6 cellular contexts compared by ENCODE assay signal in the genomic region with DNA sequence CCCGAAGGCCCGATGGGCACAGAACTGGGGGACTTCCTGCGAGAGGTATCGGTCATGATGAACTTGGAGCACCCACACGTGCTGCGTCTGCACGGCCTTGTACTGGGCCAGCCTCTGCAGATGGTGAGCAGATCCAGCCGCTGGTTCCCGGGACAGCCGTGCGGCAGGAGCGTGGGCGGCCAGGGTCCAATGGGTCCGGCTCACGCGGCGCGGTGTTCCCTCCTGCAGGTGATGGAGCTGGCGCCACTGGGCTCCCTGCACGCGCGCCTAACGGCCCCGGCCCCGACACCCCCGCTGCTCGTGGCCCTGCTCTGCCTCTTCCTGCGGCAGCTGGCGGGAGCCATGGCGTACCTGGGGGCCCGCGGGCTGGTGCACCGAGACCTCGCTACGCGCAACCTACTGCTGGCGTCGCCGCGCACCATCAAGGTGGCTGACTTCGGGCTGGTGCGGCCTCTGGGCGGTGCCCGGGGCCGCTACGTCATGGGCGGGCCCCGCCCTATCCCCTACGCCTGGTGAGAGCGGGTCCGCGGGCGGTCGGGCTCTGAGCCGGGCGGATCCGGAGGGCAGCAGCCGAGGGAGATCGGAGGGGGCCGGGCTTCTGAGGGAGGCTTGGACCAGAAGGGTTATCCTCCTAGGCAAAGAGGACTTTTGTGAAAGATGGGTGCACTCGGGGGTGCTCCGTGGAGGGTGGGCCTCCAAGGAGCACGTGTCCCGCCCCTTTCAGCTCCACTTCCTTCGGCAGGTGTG. TPM values are rescaled to one million over a fixed set of nuclear protein-coding genes. Genes with fewer than 3 reads are reported as not detected.
DNase-seq lines count a peak whose midpoint lies in the region; ATAC-seq, FAIRE-seq and TF ChIP-seq lines count a peak whose summit lies in the region.

No MANE protein-coding gene starts in this region.

- H3K4me3 Mint-ChIP-seq in CD8-positive, alpha-beta memory T cell = peak overlapping the region; percentile 78 to 92 (median 87)
- peak overlapping the region; percentile 77 for H3K4me3 Mint-ChIP-seq in activated T-helper 17 cell treated with anti-CD3 and anti-CD28 coated beads, Interleukin-2, amount 50 U/mL, for 72 hours

- H3K9me3 Mint-ChIP-seq in CD8-positive, alpha-beta memory T cell = peaks cover 0 to 5% (median 2%) of the 10 kb centered on the region in 5 donors
- H3K9me3 Mint-ChIP-seq in activated T-helper 17 cell treated with anti-CD3 and anti-CD28 coated beads, Interleukin-2, amount 50 U/mL, for 72 hours = no peaks in the 10 kb centered on the region

- H3K27me3 Mint-ChIP-seq in CD8-positive, alpha-beta memory T cell = peaks cover 18 to 33% of the 10 kb centered on the region in 2 donors
- peaks cover 27% of the 10 kb centered on the region for H3K27me3 Mint-ChIP-seq in activated T-helper 17 cell treated with anti-CD3 and anti-CD28 coated beads, Interleukin-2, amount 50 U/mL, for 72 hours

- H3K36me3 Mint-ChIP-seq in CD8-positive, alpha-beta memory T cell = peaks cover 0 to 19% (median 6%) of the 10 kb centered on the region in 3 donors
- H3K36me3 Mint-ChIP-seq in activated T-helper 17 cell treated with anti-CD3 and anti-CD28 coated beads, Interleukin-2, amount 50 U/mL, for 72 hours (ENCODE audit: low read depth) = peaks cover 7% of the 10 kb centered on the region

- CTCF ChIA-PET in CD8-positive, alpha-beta memory T cell (lab: Charles Lee) = interaction anchor here (0.9 to 2.1 kb wide), 8 partner anchors 10 to 177 kb away, joined by 3 to 15 read pairs (median 4); a partner anchor contains a TSS

- ATAC-seq in activated T-helper 17 cell treated with anti-CD3 and anti-CD28 coated beads, Interleukin-2, amount 50 U/mL, for 72 hours (replicated peaks) = peak; percentile 99
- ATAC-seq in stimulated activated naive CD8-positive, alpha-beta T cell treated with anti-CD3 and anti-CD28 coated beads, Interleukin-15, Interleukin-2, amounts not matched to agents 100 U/mL and 50 U/mL, for 24 hours = peak; percentile 97

- peaks cover 13% of the 10 kb centered on the region for H3K4me1 ChIP-seq in CD8-positive, alpha-beta memory T cell (ENCODE audit: insufficient read depth, low read length)

- H3K9me3 ChIP-seq in CD8-positive, alpha-beta memory T cell (ENCODE audit: low read length) = no peaks in the 10 kb centered on the region

- peak overlapping the region; percentile 83 for H3K4me3 ChIP-seq in CD8-positive, alpha-beta memory T cell (ENCODE audit: low read length)
- peak overlapping the region; percentile 28 for H3K4me3 ChIP-seq in kidney epithelial cell (ENCODE audit: low read depth, low read length)

- DNase-seq in CD8-positive, alpha-beta memory T cell = peak; percentile 72 to 88 (median 80)
- DNase-seq in HTR-8/SVneo (ENCODE audit: insufficient read length, low spot score) (peak; percentile 43), kidney epithelial cell (ENCODE audit: low read depth) (no peak), SHP77 (lab: John Stamatoyannopoulos, UW) (no peak)
- DNase-seq in stimulated activated naive CD8-positive, alpha-beta T cell treated with anti-CD3 and anti-CD28 coated beads, Interleukin-15, Interleukin-2, amounts not matched to agents 100 U/mL and 50 U/mL, for 24 hours = peak; percentile 82

- H3K27ac ChIP-seq in CD8-positive, alpha-beta memory T cell (ENCODE audit: low read depth, low read length) = peak overlapping the region; percentile 79

- H3K27me3 ChIP-seq in CD8-positive, alpha-beta memory T cell (ENCODE audit: insufficient read depth, low read length, poor library complexity, severe bottlenecking) = peaks cover 16% of the 10 kb centered on the region
- no peaks in the 10 kb centered on the region for H3K27me3 ChIP-seq in kidney epithelial cell (ENCODE audit: control insufficient read depth, insufficient read depth, low read length)

- no peak for TF ChIP-seq CTCF in kidney epithelial cell (IDR thresholded peaks at IDR 0.05; ENCODE audit: insufficient read depth, low read length, poor library complexity, severe bottlenecking)

- peak; percentile 70 for FAIRE-seq in HTR-8/SVneo (lab: Jason Lieb, UNC)

- no peaks in the 10 kb centered on the region for H3K36me3 ChIP-seq in CD8-positive, alpha-beta memory T cell (ENCODE audit: insufficient read depth, low read length)
- H3K36me3 ChIP-seq in kidney epithelial cell (ENCODE audit: control insufficient read depth, insufficient read depth, low read length) = no peaks in the 10 kb centered on the region

- H3K4me1 Mint-ChIP-seq in CD8-positive, alpha-beta memory T cell = peaks cover 12 to 16% (median 15%) of the 10 kb centered on the region in 3 donors
- peaks cover 13% of the 10 kb centered on the region for H3K4me1 Mint-ChIP-seq in activated T-helper 17 cell treated with anti-CD3 and anti-CD28 coated beads, Interleukin-2, amount 50 U/mL, for 72 hours

- peak overlapping the region; percentile 85 to 97 (median 92) for H3K27ac Mint-ChIP-seq in CD8-positive, alpha-beta memory T cell
- peak overlapping the region; percentile 48 for H3K27ac Mint-ChIP-seq in activated T-helper 17 cell treated with anti-CD3 and anti-CD28 coated beads, Interleukin-2, amount 50 U/mL, for 72 hours

- POLR2A ChIA-PET in CD8-positive, alpha-beta memory T cell (lab: Charles Lee) = interaction anchor here (0.7 to 1.9 kb wide), 15 partner anchors 9 to 100 kb away, joined by 3 to 16 read pairs (median 3); a partner anchor contains a TSS

RNA-seq across cellular contexts. Expression of a gene that starts 3.0 kb away (rescaled TPM):
- 1 to 10 TPM; 4.4 to 5.8 TPM for total RNA-seq in CD8-positive, alpha-beta memory T cell
- 3.1 TPM for polyA plus RNA-seq in CD8-positive, alpha-beta memory T cell
- total RNA-seq in activated T-helper 17 cell treated with anti-CD3 and anti-CD28 coated beads, Interleukin-2, amount 50 U/mL, for 72 hours = 1 to 10 TPM; 2.9 to 4.8 TPM
- 4.0 and 13.3 TPM in 2 replicates for total RNA-seq in kidney epithelial cell

RNA-seq across cellular contexts. Expression of a gene that starts 10.4 kb away (rescaled TPM):
- 10 to 100 TPM; 79.1 to 81.6 TPM for total RNA-seq in CD8-positive, alpha-beta memory T cell
- polyA plus RNA-seq in CD8-positive, alpha-beta memory T cell = 152 TPM
- total RNA-seq in activated T-helper 17 cell treated with anti-CD3 and anti-CD28 coated beads, Interleukin-2, amount 50 U/mL, for 72 hours = 10 to 100 TPM; 62.8 to 94.4 TPM
- 61.8 and 74.7 TPM in 2 replicates for total RNA-seq in kidney epithelial cell

RNA-seq across cellular contexts. Expression of a gene that starts 20.0 kb away (rescaled TPM):
- total RNA-seq in CD8-positive, alpha-beta memory T cell = 10 to 100 TPM; 45.4 to 51.4 TPM
- polyA plus RNA-seq in CD8-positive, alpha-beta memory T cell = 62.4 TPM
- total RNA-seq in activated T-helper 17 cell treated with anti-CD3 and anti-CD28 coated beads, Interleukin-2, amount 50 U/mL, for 72 hours = 10 to 100 TPM; 64.1 to 69.7 TPM
- total RNA-seq in kidney epithelial cell = 66.9 and 77.1 TPM in 2 replicates

RNA-seq across cellular contexts. Expression of a gene that starts 23.7 kb away (rescaled TPM):
- 1 to 10 TPM; 5.6 to 6.6 TPM for total RNA-seq in CD8-positive, alpha-beta memory T cell
- 0.06 TPM for polyA plus RNA-seq in CD8-positive, alpha-beta memory T cell
- total RNA-seq in activated T-helper 17 cell treated with anti-CD3 and anti-CD28 coated beads, Interleukin-2, amount 50 U/mL, for 72 hours = 10 to 100 TPM in 1 of 2 donors, 1 to 10 TPM in 1; 4.5 to 21.7 TPM
- 8.3 and 8.4 TPM in 2 replicates for total RNA-seq in kidney epithelial cell

RNA-seq across cellular contexts. Expression of a gene that starts 29.0 kb away (rescaled TPM):
- not detected for total RNA-seq in CD8-positive, alpha-beta memory T cell
- polyA plus RNA-seq in CD8-positive, alpha-beta memory T cell = not detected
- total RNA-seq in activated T-helper 17 cell treated with anti-CD3 and anti-CD28 coated beads, Interleukin-2, amount 50 U/mL, for 72 hours = 1 to 10 TPM in 1 of 2 donors, under 1 TPM in 1; 0.22 to 1.1 TPM
- not detected in 2 replicates for total RNA-seq in kidney epithelial cell

Comparison
In these comparisons a context has a peak if more than half of its experiments do, and no peak if none do; other contexts are left out.
1. DNase-seq: peak in CD8-positive, alpha-beta memory T cell (5 of 5), HTR-8/SVneo (single experiment) and stimulated activated naive CD8-positive, alpha-beta T cell treated with anti-CD3 and anti-CD28 coated beads, Interleukin-15, Interleukin-2, amounts not matched to agents 100 U/mL and 50 U/mL, for 24 hours (single experiment); none in kidney epithelial cell (single experiment) and SHP77 (0 of 2).